ENCODE assay signal across 13 cellular contexts in genomic region chr3:157948605-157949383, GRCh38.
"Had no signal": no experiment of that assay in that cellular context is flagged by ENCODE, and none has a peak within 500 bp of the region (broad histone marks: within the 10 kb centered on the region; RNA-seq: fewer than 3 reads in every experiment).

No MANE protein-coding gene starts in this region.

- H3K27me3 ChIP-seq: neutrophil, testis had no signal

- H3K4me1 ChIP-seq: esophagus squamous epithelium, spleen, testis had no signal

- H3K36me3 ChIP-seq: esophagus squamous epithelium, neutrophil, spleen had no signal

- DNase-seq: activated CD4-positive, alpha-beta T cell treated with anti-CD3 and anti-CD28 coated beads, Interleukin-2, amount 50 U/mL, for 4 hours; activated gamma-delta T cell; effector memory CD4-positive, alpha-beta T cell; esophagus squamous epithelium; hippocampal formation; left cardiac atrium; mesendoderm; natural killer cell; spleen; stimulated activated CD4-positive, alpha-beta T cell treated with anti-CD3 and anti-CD28 coated beads, Interleukin-4, amount 100 ng/mL, for 4 hours; testis had no signal

- ATAC-seq: left cardiac atrium; natural killer cell; stimulated activated memory B cell treated with anti-CD40 and anti-IgM and Interleukin-4, amounts not matched to agents 10 μg/mL and 1 μg/mL and 100 μg/mL, for 72 hours had no signal

- H3K27ac ChIP-seq: esophagus squamous epithelium, neutrophil, spleen, testis had no signal

- H3K9me3 ChIP-seq: esophagus squamous epithelium, neutrophil, testis had no signal

- H3K4me3 ChIP-seq: esophagus squamous epithelium, spleen, testis had no signal
